1 cellular context compared by ENCODE assay signal in the genomic region with DNA sequence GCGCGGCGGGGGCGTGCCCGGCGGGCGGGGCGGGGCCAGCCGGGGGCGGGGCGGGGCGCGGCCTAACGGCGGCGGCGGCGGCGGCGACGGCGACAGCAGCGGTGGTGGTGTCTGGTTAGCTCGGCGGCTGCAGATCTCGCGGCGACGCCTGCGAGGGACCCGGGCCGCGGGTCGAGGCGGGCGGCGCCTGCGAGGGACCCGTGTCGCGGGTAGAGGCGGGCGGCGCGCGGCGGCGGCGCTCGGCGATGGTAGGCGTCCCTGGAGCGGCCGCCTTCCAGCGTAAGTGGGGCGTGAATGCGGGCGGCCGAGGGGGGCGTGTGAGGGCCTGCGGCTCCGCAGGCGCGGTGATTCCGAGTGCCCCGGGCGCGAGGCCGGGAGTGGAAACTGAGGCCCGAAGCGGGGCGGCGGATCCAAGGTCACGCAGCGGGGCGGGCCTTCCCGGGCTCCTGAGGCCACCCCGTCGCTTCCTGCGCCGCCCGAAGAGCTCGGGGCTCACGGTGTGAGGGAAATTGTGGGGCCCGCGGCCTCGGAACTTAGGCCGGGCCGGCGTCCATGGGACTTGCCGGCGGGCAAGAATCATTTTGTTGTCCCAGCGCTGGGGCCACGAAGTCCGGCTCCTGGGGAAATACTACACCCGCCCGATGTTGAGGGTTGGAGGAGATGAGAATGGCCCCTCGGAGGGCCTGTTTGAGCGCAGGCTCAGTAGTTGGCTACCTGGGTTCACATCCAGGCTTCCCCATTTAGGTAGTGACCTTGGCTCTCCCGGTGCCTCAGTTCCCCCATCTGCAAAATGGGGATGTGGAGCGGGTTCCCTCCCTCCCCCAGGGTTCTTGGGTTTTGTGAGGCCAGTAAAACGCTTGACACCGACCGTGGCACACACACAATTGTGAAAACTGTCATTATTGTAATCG.
TF ChIP-seq lines count a peak whose summit lies in the region.

CBFA2T2 (plus strand) TSS at position 74 of the 911 bp plus-strand sequence; CDS start at position 246, 172 bp downstream.

TF ChIP-seq in HepG2, 621 proteins besides CTCF, POLR2A, EP300 and RAD21 (continued from another document and continues in another):
- TF ChIP-seq THAP9 (CRISPR knock-in tag; IDR thresholded peaks at IDR 0.05; ENCODE audit: borderline replicate concordance) = peak; percentile 48; the same call in 1 of the 2 replicates
- TF ChIP-seq, protein P1, sequence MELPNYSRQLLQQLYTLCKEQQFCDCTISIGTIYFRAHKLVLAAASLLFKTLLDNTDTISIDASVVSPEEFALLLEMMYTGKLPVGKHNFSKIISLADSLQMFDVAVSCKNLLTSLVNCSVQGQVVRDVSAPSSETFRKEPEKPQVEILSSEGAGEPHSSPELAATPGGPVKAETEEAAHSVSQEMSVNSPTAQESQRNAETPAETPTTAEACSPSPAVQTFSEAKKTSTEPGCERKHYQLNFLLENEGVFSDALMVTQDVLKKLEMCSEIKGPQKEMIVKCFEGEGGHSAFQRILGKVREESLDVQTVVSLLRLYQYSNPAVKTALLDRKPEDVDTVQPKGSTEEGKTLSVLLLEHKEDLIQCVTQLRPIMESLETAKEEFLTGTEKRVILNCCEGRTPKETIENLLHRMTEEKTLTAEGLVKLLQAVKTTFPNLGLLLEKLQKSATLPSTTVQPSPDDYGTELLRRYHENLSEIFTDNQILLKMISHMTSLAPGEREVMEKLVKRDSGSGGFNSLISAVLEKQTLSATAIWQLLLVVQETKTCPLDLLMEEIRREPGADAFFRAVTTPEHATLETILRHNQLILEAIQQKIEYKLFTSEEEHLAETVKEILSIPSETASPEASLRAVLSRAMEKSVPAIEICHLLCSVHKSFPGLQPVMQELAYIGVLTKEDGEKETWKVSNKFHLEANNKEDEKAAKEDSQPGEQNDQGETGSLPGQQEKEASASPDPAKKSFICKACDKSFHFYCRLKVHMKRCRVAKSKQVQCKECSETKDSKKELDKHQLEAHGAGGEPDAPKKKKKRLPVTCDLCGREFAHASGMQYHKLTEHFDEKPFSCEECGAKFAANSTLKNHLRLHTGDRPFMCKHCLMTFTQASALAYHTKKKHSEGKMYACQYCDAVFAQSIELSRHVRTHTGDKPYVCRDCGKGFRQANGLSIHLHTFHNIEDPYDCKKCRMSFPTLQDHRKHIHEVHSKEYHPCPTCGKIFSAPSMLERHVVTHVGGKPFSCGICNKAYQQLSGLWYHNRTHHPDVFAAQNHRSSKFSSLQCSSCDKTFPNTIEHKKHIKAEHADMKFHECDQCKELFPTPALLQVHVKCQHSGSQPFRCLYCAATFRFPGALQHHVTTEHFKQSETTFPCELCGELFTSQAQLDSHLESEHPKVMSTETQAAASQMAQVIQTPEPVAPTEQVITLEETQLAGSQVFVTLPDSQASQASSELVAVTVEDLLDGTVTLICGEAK (IDR thresholded peaks at IDR 0.05) = no peak
- TF ChIP-seq, protein P1 (CRISPR knock-in tag; IDR thresholded peaks at IDR 0.05) = peak; percentile 76
- peak; percentile 81 for TF ChIP-seq RNF2 (conservative IDR thresholded peaks at IDR 0.05; ENCODE audit: low read depth)
- no peak for TF ChIP-seq ZNF180 (CRISPR knock-in tag; IDR thresholded peaks at IDR 0.05; ENCODE audit: borderline replicate concordance, low read depth)
- TF ChIP-seq, protein P2, sequence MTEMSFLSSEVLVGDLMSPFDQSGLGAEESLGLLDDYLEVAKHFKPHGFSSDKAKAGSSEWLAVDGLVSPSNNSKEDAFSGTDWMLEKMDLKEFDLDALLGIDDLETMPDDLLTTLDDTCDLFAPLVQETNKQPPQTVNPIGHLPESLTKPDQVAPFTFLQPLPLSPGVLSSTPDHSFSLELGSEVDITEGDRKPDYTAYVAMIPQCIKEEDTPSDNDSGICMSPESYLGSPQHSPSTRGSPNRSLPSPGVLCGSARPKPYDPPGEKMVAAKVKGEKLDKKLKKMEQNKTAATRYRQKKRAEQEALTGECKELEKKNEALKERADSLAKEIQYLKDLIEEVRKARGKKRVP (CRISPR knock-in tag; IDR thresholded peaks at IDR 0.05) = 0 out of 4 replicates have a peak, but pooled peaks of 1 of the 2 experiments have one; percentile 20
- TF ChIP-seq GATAD2A (CRISPR knock-in tag; IDR thresholded peaks at IDR 0.05) = peak; percentile 24; the same call in 1 of the 2 replicates
- no peak; the same call in 1 of the 2 replicates for TF ChIP-seq TBX2 (CRISPR knock-in tag; IDR thresholded peaks at IDR 0.05; ENCODE audit: borderline replicate concordance)
- peak; percentile 29; the same call in 1 of the 2 replicates for TF ChIP-seq ZNF503 (CRISPR knock-in tag; IDR thresholded peaks at IDR 0.05)
- no peak for TF ChIP-seq CENPX (CRISPR knock-in tag; IDR thresholded peaks at IDR 0.05)
- TF ChIP-seq, protein P3, sequence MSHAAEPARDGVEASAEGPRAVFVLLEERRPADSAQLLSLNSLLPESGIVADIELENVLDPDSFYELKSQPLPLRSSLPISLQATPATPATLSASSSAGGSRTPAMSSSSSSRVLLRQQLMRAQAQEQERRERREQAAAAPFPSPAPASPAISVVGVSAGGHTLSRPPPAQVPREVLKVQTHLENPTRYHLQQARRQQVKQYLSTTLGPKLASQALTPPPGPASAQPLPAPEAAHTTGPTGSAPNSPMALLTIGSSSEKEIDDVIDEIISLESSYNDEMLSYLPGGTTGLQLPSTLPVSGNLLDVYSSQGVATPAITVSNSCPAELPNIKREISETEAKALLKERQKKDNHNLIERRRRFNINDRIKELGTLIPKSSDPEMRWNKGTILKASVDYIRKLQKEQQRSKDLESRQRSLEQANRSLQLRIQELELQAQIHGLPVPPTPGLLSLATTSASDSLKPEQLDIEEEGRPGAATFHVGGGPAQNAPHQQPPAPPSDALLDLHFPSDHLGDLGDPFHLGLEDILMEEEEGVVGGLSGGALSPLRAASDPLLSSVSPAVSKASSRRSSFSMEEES (CRISPR knock-in tag; IDR thresholded peaks at IDR 0.05) = peak; percentile 43; the same call in 1 of the 2 replicates
- peak; percentile 86 for TF ChIP-seq CAMTA2 (CRISPR knock-in tag; IDR thresholded peaks at IDR 0.05; ENCODE audit: borderline replicate concordance)
- TF ChIP-seq ZNF280B (CRISPR knock-in tag; IDR thresholded peaks at IDR 0.05; ENCODE audit: borderline replicate concordance) = peak; percentile 89
- TF ChIP-seq, protein P4, sequence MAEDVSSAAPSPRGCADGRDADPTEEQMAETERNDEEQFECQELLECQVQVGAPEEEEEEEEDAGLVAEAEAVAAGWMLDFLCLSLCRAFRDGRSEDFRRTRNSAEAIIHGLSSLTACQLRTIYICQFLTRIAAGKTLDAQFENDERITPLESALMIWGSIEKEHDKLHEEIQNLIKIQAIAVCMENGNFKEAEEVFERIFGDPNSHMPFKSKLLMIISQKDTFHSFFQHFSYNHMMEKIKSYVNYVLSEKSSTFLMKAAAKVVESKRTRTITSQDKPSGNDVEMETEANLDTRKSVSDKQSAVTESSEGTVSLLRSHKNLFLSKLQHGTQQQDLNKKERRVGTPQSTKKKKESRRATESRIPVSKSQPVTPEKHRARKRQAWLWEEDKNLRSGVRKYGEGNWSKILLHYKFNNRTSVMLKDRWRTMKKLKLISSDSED (CRISPR knock-in tag; IDR thresholded peaks at IDR 0.05) = peak; percentile 27; the same call in 1 of the 2 replicates
- no peak for TF ChIP-seq CC2D1A (CRISPR knock-in tag; IDR thresholded peaks at IDR 0.05)
- TF ChIP-seq SMAD1 (CRISPR knock-in tag; IDR thresholded peaks at IDR 0.05; ENCODE audit: borderline replicate concordance, low read depth) = peak; percentile 94; the same call in 1 of the 2 replicates
- TF ChIP-seq ZNF329 (CRISPR knock-in tag; IDR thresholded peaks at IDR 0.05; ENCODE audit: low read depth) = peak; percentile 85; the same call in 1 of the 2 replicates
- peak; percentile 47; the same call in 1 of the 2 replicates for TF ChIP-seq THAP11 (CRISPR knock-in tag; IDR thresholded peaks at IDR 0.05)
- peak; percentile 48; the same call in 1 of the 2 replicates for TF ChIP-seq IRF2 (CRISPR knock-in tag; IDR thresholded peaks at IDR 0.05)
- TF ChIP-seq, protein P5, sequence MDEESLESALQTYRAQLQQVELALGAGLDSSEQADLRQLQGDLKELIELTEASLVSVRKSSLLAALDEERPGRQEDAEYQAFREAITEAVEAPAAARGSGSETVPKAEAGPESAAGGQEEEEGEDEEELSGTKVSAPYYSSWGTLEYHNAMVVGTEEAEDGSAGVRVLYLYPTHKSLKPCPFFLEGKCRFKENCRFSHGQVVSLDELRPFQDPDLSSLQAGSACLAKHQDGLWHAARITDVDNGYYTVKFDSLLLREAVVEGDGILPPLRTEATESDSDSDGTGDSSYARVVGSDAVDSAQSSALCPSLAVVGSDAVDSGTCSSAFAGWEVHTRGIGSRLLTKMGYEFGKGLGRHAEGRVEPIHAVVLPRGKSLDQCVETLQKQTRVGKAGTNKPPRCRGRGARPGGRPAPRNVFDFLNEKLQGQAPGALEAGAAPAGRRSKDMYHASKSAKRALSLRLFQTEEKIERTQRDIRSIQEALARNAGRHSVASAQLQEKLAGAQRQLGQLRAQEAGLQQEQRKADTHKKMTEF (CRISPR knock-in tag; IDR thresholded peaks at IDR 0.05) = peak; percentile 76
- TF ChIP-seq TFAP4 (IDR thresholded peaks at IDR 0.05; ENCODE audit: borderline replicate concordance, low read depth) = no peak
